ENCODE assay signal across 9 cellular contexts in the genomic region with DNA sequence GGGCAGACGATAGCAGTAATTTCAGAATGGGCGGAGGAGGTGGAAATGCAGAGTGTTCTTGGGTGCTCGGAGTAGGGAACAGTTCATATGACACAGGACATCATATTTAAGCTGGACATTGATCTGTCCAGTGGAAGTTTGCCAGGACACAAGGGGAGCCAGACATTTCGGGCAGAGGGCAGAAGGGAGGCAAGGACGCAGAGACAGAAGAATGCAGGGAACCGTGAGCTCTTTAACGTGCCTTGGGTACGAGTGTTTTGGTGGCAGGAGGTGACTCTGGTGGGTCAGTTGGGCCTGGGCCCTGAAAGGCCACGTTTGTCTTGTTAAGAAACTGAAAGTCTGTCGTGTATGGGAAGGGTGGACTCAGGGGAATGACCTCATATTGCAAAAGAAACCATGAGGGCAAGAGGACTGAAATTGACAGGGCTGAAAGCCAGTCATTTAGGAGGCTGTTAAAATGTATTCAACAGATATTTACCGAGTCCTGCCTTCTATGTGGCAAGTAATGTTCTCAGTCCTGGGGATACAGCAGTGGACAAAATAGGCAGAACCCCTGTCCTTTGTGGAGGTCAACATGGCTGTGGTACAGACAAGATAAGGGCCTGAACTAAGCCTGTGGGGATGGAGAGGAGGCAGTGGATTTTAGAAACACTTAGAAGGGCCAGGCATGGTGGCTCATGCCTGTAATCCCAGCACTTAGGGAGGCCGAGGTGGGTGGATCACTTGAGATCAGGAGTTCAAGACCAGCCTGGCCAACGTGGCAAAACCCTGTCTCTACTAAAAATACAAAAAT. TPM values are rescaled to one million over a fixed set of nuclear protein-coding genes. Genes with fewer than 3 reads are reported as not detected.
DNase-seq lines count a peak whose midpoint lies in the region; ATAC-seq and TF ChIP-seq lines count a peak whose summit lies in the region.
"Had no signal": no experiment of that assay in that cellular context is flagged by ENCODE, and none has a peak within 500 bp of the region (broad histone marks: within the 10 kb centered on the region; RNA-seq: fewer than 3 reads in every experiment).

No MANE protein-coding gene starts in this region.

- no peak for DNase-seq in stimulated activated naive CD8-positive, alpha-beta T cell treated with anti-CD3 and anti-CD28 coated beads, Interleukin-15, amount 100 ng/mL, for 72 hours
- DNase-seq in chondrocyte (ENCODE audit: low spot score) (no peak), lung microvascular endothelial cell (ENCODE audit: low read depth in 2 of 2) (peak; percentile 14 to 65), vagina (ENCODE audit: extremely low spot score in 2 of 2) (no peak), COLO668 (lab: John Stamatoyannopoulos, UW; ENCODE audit: unreplicated experiment) (no peak), GM19238 (ENCODE audit: insufficient read length, low spot score) (no peak)

- peaks cover 37% of the 10 kb centered on the region for H3K4me1 ChIP-seq in vagina

- no peak for ATAC-seq in stimulated activated naive CD8-positive, alpha-beta T cell treated with anti-CD3 and anti-CD28 coated beads, Interleukin-15, amount 100 ng/mL, for 72 hours
- ATAC-seq in HG03457 (IDR thresholded peaks at IDR 0.05; ENCODE audit: unreplicated experiment), result no peak

- H3K27ac ChIP-seq in vagina, result peak overlapping the region; percentile 99
- H3K27ac ChIP-seq: SK-N-MC had no signal

- no peaks in the 10 kb centered on the region for H3K9me3 Mint-ChIP-seq in stimulated activated naive CD8-positive, alpha-beta T cell treated with anti-CD3 and anti-CD28 coated beads, Interleukin-15, Interleukin-2, amounts not matched to agents 100 ng/mL and 50 ng/mL, for 24 hours
- H3K9me3 Mint-ChIP-seq in stimulated activated naive CD8-positive, alpha-beta T cell treated with anti-CD3 and anti-CD28 coated beads, Interleukin-15, amount 100 ng/mL, for 72 hours, result no peaks in the 10 kb centered on the region
- no peaks in the 10 kb centered on the region for H3K9me3 Mint-ChIP-seq in chondrocyte (ENCODE audit: low read depth)

- no peaks in the 10 kb centered on the region for H3K36me3 ChIP-seq in vagina

- peaks cover 57% of the 10 kb centered on the region for H3K4me1 Mint-ChIP-seq in stimulated activated naive CD8-positive, alpha-beta T cell treated with anti-CD3 and anti-CD28 coated beads, Interleukin-15, Interleukin-2, amounts not matched to agents 100 ng/mL and 50 ng/mL, for 24 hours (ENCODE audit: low read depth)
- peaks cover 54% of the 10 kb centered on the region for H3K4me1 Mint-ChIP-seq in stimulated activated naive CD8-positive, alpha-beta T cell treated with anti-CD3 and anti-CD28 coated beads, Interleukin-15, amount 100 ng/mL, for 72 hours
- H3K4me1 Mint-ChIP-seq in chondrocyte (ENCODE audit: low read depth), result peaks cover 50% of the 10 kb centered on the region

- intact Hi-C loops in vagina (cut with DNase I), result no loop called here

- H3K4me3 ChIP-seq in vagina, result peak overlapping the region; percentile 13 to 24
- H3K4me3 ChIP-seq: SK-N-MC had no signal

- H3K4me3 Mint-ChIP-seq in stimulated activated naive CD8-positive, alpha-beta T cell treated with anti-CD3 and anti-CD28 coated beads, Interleukin-15, Interleukin-2, amounts not matched to agents 100 ng/mL and 50 ng/mL, for 24 hours, result peak overlapping the region; percentile 9
- peak overlapping the region in 1 of 2 donors; percentile 35 for H3K4me3 Mint-ChIP-seq in stimulated activated naive CD8-positive, alpha-beta T cell treated with anti-CD3 and anti-CD28 coated beads, Interleukin-15, amount 100 ng/mL, for 72 hours
- H3K4me3 Mint-ChIP-seq in chondrocyte (ENCODE audit: unreplicated experiment), result peak overlapping the region; percentile 70

- H3K9me3 ChIP-seq in vagina, result no peaks in the 10 kb centered on the region

- peak overlapping the region; percentile 0 for H3K27ac Mint-ChIP-seq in stimulated activated naive CD8-positive, alpha-beta T cell treated with anti-CD3 and anti-CD28 coated beads, Interleukin-15, Interleukin-2, amounts not matched to agents 100 ng/mL and 50 ng/mL, for 24 hours
- H3K27ac Mint-ChIP-seq in stimulated activated naive CD8-positive, alpha-beta T cell treated with anti-CD3 and anti-CD28 coated beads, Interleukin-15, amount 100 ng/mL, for 72 hours, result peak overlapping the region in 1 of 2 donors; percentile 29
- peak overlapping the region; percentile 89 for H3K27ac Mint-ChIP-seq in chondrocyte (ENCODE audit: unreplicated experiment)

- TF ChIP-seq POLR2A in vagina (IDR thresholded peaks at IDR 0.05), result no peak

- no peaks in the 10 kb centered on the region for H3K27me3 ChIP-seq in vagina

- TF ChIP-seq CTCF in chondrocyte (IDR thresholded peaks at IDR 0.05) (no peak), vagina (IDR thresholded peaks at IDR 0.05) (no peak)

- no peaks in the 10 kb centered on the region for H3K27me3 Mint-ChIP-seq in stimulated activated naive CD8-positive, alpha-beta T cell treated with anti-CD3 and anti-CD28 coated beads, Interleukin-15, Interleukin-2, amounts not matched to agents 100 ng/mL and 50 ng/mL, for 24 hours
- no peaks in the 10 kb centered on the region for H3K27me3 Mint-ChIP-seq in stimulated activated naive CD8-positive, alpha-beta T cell treated with anti-CD3 and anti-CD28 coated beads, Interleukin-15, amount 100 ng/mL, for 72 hours
- H3K27me3 Mint-ChIP-seq in chondrocyte (ENCODE audit: low read depth), result no peaks in the 10 kb centered on the region

- no peaks in the 10 kb centered on the region for H3K36me3 Mint-ChIP-seq in stimulated activated naive CD8-positive, alpha-beta T cell treated with anti-CD3 and anti-CD28 coated beads, Interleukin-15, Interleukin-2, amounts not matched to agents 100 ng/mL and 50 ng/mL, for 24 hours (ENCODE audit: low read depth)
- H3K36me3 Mint-ChIP-seq in chondrocyte (ENCODE audit: low read depth), result peaks cover 10% of the 10 kb centered on the region

RNA-seq across cellular contexts. Expression of a gene that starts 2.2 kb away (rescaled TPM):
- 80.9 to 151 TPM (median 150 TPM) in 3 replicates for total RNA-seq in chondrocyte
- total RNA-seq in lung microvascular endothelial cell, result 70.8 and 105 TPM in 2 replicates
- 44.7 TPM for total RNA-seq in vagina

RNA-seq across cellular contexts. Expression of a gene that starts 59.2 kb away (rescaled TPM):
- total RNA-seq in chondrocyte (2.2 to 13.9 TPM (median 3.7 TPM) in 3 replicates), lung microvascular endothelial cell (2.4 and 5.0 TPM in 2 replicates), vagina (0.98 TPM)

Comparison
In these comparisons a context has a peak if more than half of its experiments do, and no peak if none do; other contexts are left out.
1. DNase-seq: peak in lung microvascular endothelial cell (2 of 2); none in stimulated activated naive CD8-positive, alpha-beta T cell treated with anti-CD3 and anti-CD28 coated beads, Interleukin-15, amount 100 ng/mL, for 72 hours (0 of 2), chondrocyte (single experiment), vagina (0 of 2), COLO668 (single experiment) and GM19238 (single experiment).